In the genomic region with DNA sequence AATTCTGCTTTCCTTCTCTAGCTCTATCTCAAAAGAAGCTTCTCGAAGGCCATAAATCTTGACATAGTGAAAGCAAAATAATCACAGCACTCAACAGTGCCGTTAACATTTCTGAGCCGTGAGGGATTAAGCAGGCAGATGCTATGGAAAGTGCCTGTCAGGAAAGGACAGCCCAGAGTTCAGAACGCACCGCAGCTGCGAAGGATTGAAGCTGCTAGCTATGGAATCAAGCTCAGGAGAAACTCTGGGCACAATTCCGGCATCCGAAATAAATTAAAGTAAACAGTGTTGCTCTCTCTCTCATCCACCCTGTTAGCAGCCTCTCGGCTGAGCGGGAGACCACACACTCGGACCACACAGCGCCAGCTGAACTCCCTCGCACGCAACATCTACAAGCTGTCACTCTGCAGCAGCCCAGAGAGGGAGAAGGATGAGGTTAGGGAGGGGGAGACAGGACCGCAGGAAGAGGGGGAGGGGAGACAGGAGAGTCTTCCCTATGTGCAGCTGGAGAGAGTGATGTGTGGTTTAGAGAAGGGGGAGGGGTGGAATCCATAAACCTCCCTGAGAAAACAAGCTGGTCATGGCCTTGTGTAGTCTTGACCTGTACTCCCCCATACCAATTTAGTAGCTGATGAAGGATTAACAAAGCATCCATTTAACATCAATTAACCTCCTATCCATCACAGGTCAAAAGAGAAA, we compare ENCODE assay signal across 8 cellular contexts. TPM values are rescaled to one million over a fixed set of nuclear protein-coding genes. Genes with fewer than 3 reads are reported as not detected.
DNase-seq lines count a peak whose midpoint lies in the region; ATAC-seq and TF ChIP-seq lines count a peak whose summit lies in the region.

No MANE protein-coding gene starts in this region.

- DNase-seq in activated T-cell treated with anti-CD3 and anti-CD28 coated beads, Interleukin-2, amount 50 U/mL, for 72 hours = peak; percentile 15 to 28
- DNase-seq in activated T-cell treated with anti-CD3 and anti-CD28 coated beads for 4 hours = no peak
- peak; percentile 43 for DNase-seq in NCI-H526 treated with DMSO at 0.1 percent for 48 hours (lab: John Stamatoyannopoulos, UW)
- DNase-seq in effector memory CD8-positive, alpha-beta T cell = no peak
- no peak for DNase-seq in natural killer cell
- no peak for DNase-seq in stimulated activated naive CD4-positive, alpha-beta T cell treated with Interleukin-2 at 50 U/mL for 16 hours (lab: John Stamatoyannopoulos, UW)

- H3K4me3 Mint-ChIP-seq in activated T-cell treated with anti-CD3 and anti-CD28 coated beads, Interleukin-2, amount 50 U/mL, for 72 hours = peak overlapping the region; percentile 67 to 86
- H3K4me3 Mint-ChIP-seq in effector memory CD8-positive, alpha-beta T cell = peak overlapping the region; percentile 14 to 29
- H3K4me3 Mint-ChIP-seq in natural killer cell = peak overlapping the region; percentile 43

- no peak overlapping the region for H3K27ac Mint-ChIP-seq in activated T-cell treated with anti-CD3 and anti-CD28 coated beads, Interleukin-2, amount 50 U/mL, for 72 hours
- peak overlapping the region in 1 of 2 donors; percentile 77 for H3K27ac Mint-ChIP-seq in effector memory CD8-positive, alpha-beta T cell
- H3K27ac Mint-ChIP-seq in natural killer cell = peak overlapping the region; percentile 26 to 81

- no peaks in the 10 kb centered on the region for H3K27me3 Mint-ChIP-seq in activated T-cell treated with anti-CD3 and anti-CD28 coated beads, Interleukin-2, amount 50 U/mL, for 72 hours (ENCODE audit: low read depth)
- no peaks in the 10 kb centered on the region for H3K27me3 Mint-ChIP-seq in effector memory CD8-positive, alpha-beta T cell
- no peaks in the 10 kb centered on the region for H3K27me3 Mint-ChIP-seq in natural killer cell (ENCODE audit: low read depth in 2 of 2)

- TF ChIP-seq CTCF in natural killer cell (IDR thresholded peaks at IDR 0.05) = no peak

- H3K9me3 Mint-ChIP-seq in activated T-cell treated with anti-CD3 and anti-CD28 coated beads, Interleukin-2, amount 50 U/mL, for 72 hours = no peaks in the 10 kb centered on the region
- no peaks in the 10 kb centered on the region for H3K9me3 Mint-ChIP-seq in effector memory CD8-positive, alpha-beta T cell
- no peaks in the 10 kb centered on the region for H3K9me3 Mint-ChIP-seq in natural killer cell

- H3K36me3 Mint-ChIP-seq in activated T-cell treated with anti-CD3 and anti-CD28 coated beads, Interleukin-2, amount 50 U/mL, for 72 hours (ENCODE audit: insufficient read depth in 2 of 2) = peaks cover 0 to 5% of the 10 kb centered on the region in 2 donors
- peaks cover 5% of the 10 kb centered on the region for H3K36me3 Mint-ChIP-seq in effector memory CD8-positive, alpha-beta T cell (ENCODE audit: insufficient read depth)
- no peaks in the 10 kb centered on the region for H3K36me3 Mint-ChIP-seq in natural killer cell

- intact Hi-C loops in natural killer cell (cut with micrococcal nuclease) = no loop called here

- H3K4me1 Mint-ChIP-seq in activated T-cell treated with anti-CD3 and anti-CD28 coated beads, Interleukin-2, amount 50 U/mL, for 72 hours (ENCODE audit: low read depth) = peaks cover 46% of the 10 kb centered on the region
- H3K4me1 Mint-ChIP-seq in effector memory CD8-positive, alpha-beta T cell (ENCODE audit: low read depth in 2 of 2) = peaks cover 46 to 55% of the 10 kb centered on the region in 2 donors
- H3K4me1 Mint-ChIP-seq in natural killer cell = peaks cover 38 to 56% of the 10 kb centered on the region in 2 donors

- ATAC-seq in activated T-cell treated with anti-CD3 and anti-CD28 coated beads, Interleukin-2, amount 50 U/mL, for 72 hours (replicated peaks in 1 of 2) = peak in 1 of 2 donors; percentile 21
- ATAC-seq in effector memory CD8-positive, alpha-beta T cell (replicated peaks) = no peak
- ATAC-seq in natural killer cell (peak in 2 of 3 donors; percentile 12 to 42), GM19397 (IDR thresholded peaks at IDR 0.05; ENCODE audit: unreplicated experiment) (no peak), GM21390 (IDR thresholded peaks at IDR 0.05; ENCODE audit: unreplicated experiment) (no peak)

RNA-seq across cellular contexts. Expression of a gene that starts 9.0 kb away (rescaled TPM):
- total RNA-seq in activated T-cell treated with anti-CD3 and anti-CD28 coated beads, Interleukin-2, amount 50 U/mL, for 72 hours = 10 to 100 TPM; 42.2 to 46.1 TPM
- total RNA-seq in natural killer cell = 10 to 100 TPM; 22.1 to 30.8 (median 26.5) TPM

RNA-seq across cellular contexts. Expression of a gene that starts 27.0 kb away (rescaled TPM):
- under 1 TPM; 0.79 to 0.89 TPM for total RNA-seq in activated T-cell treated with anti-CD3 and anti-CD28 coated beads, Interleukin-2, amount 50 U/mL, for 72 hours
- 1 to 10 TPM; 1.5 to 3.4 (median 2.8) TPM for total RNA-seq in natural killer cell

Comparison
In these comparisons a context has a peak if more than half of its experiments do, and no peak if none do; other contexts are left out.
1. DNase-seq: peak in activated T-cell treated with anti-CD3 and anti-CD28 coated beads, Interleukin-2, amount 50 U/mL, for 72 hours (2 of 2) and NCI-H526 treated with DMSO at 0.1 percent for 48 hours (single experiment); none in activated T-cell treated with anti-CD3 and anti-CD28 coated beads for 4 hours (single experiment), effector memory CD8-positive, alpha-beta T cell (0 of 3), natural killer cell (single experiment) and stimulated activated naive CD4-positive, alpha-beta T cell treated with Interleukin-2 at 50 U/mL for 16 hours (single experiment).
2. ATAC-seq: peak in natural killer cell (2 of 3); none in effector memory CD8-positive, alpha-beta T cell (single experiment), GM19397 (single experiment) and GM21390 (single experiment).
3. H3K4me3 Mint-ChIP-seq: peak in every context shown above with its lines; median percentile 76 in activated T-cell treated with anti-CD3 and anti-CD28 coated beads, Interleukin-2, amount 50 U/mL, for 72 hours; 43 in natural killer cell; 22 in effector memory CD8-positive, alpha-beta T cell.